1 cellular context compared by ENCODE assay signal in genomic region chr1:169091480-169091941, GRCh38.
TF ChIP-seq lines count a peak whose summit lies in the region.

No MANE protein-coding gene starts in this region.

TF ChIP-seq in IMR-90, 13 proteins besides CTCF, POLR2A, EP300 and RAD21:
- TF ChIP-seq RFX5 (IDR thresholded peaks at IDR 0.05; ENCODE audit: low read depth, low read length) (no peak), FOS (IDR thresholded peaks at IDR 0.05; ENCODE audit: low read depth, low read length) (no peak), MAZ (IDR thresholded peaks at IDR 0.05; ENCODE audit: borderline replicate concordance, low read depth, low read length) (no peak), BHLHE40 (IDR thresholded peaks at IDR 0.05; ENCODE audit: low read depth, low read length) (no peak), CHD1 (IDR thresholded peaks at IDR 0.05; ENCODE audit: low read depth, low read length) (no peak), MXI1 (IDR thresholded peaks at IDR 0.05; ENCODE audit: borderline replicate concordance, low read depth, low read length) (no peak), SMC3 (IDR thresholded peaks at IDR 0.05; ENCODE audit: low read depth, low read length) (no peak), MAFK (IDR thresholded peaks at IDR 0.05; ENCODE audit: low read depth, low read length) (no peak), RCOR1 (IDR thresholded peaks at IDR 0.05; ENCODE audit: insufficient replicate concordance, low read length) (no peak), CEBPB (IDR thresholded peaks at IDR 0.05; ENCODE audit: low read depth, low read length) (no peak), NFE2L2 (IDR thresholded peaks at IDR 0.05; ENCODE audit: low read depth, low read length) (no peak)
- TF ChIP-seq, protein P1, sequence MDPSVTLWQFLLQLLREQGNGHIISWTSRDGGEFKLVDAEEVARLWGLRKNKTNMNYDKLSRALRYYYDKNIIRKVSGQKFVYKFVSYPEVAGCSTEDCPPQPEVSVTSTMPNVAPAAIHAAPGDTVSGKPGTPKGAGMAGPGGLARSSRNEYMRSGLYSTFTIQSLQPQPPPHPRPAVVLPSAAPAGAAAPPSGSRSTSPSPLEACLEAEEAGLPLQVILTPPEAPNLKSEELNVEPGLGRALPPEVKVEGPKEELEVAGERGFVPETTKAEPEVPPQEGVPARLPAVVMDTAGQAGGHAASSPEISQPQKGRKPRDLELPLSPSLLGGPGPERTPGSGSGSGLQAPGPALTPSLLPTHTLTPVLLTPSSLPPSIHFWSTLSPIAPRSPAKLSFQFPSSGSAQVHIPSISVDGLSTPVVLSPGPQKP (IDR thresholded peaks at IDR 0.05; ENCODE audit: borderline replicate concordance, low read depth, low read length) = no peak
- TF ChIP-seq, protein P2, sequence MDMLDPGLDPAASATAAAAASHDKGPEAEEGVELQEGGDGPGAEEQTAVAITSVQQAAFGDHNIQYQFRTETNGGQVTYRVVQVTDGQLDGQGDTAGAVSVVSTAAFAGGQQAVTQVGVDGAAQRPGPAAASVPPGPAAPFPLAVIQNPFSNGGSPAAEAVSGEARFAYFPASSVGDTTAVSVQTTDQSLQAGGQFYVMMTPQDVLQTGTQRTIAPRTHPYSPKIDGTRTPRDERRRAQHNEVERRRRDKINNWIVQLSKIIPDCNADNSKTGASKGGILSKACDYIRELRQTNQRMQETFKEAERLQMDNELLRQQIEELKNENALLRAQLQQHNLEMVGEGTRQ (IDR thresholded peaks at IDR 0.05; ENCODE audit: low read depth, low read length) = no peak
